Comparison of ENCODE assay signal across 11 cellular contexts in genomic region chr10:30682377-30683199, GRCh38. TPM values are rescaled to one million over a fixed set of nuclear protein-coding genes. Genes with fewer than 3 reads are reported as not detected.
DNase-seq lines count a peak whose midpoint lies in the region; ATAC-seq, FAIRE-seq and TF ChIP-seq lines count a peak whose summit lies in the region.
"Not testable (repeated sequence)": the region's sequence is repeated elsewhere in the genome, so short reads cannot be mapped to it uniquely, and the experiment has no call there.
"Had no signal": no experiment of that assay in that cellular context is flagged by ENCODE, and none has a peak within 500 bp of the region (broad histone marks: within the 10 kb centered on the region; RNA-seq: fewer than 3 reads in every experiment).

No MANE protein-coding gene starts in this region.

- 3% methylated on average over 9 of the region's 9 CpGs for WGBS in K562 (ENCODE audit: insufficient coverage, low coverage, missing lambda C conversion rate)

- not testable (repeated sequence) for H3K9me3 ChIP-seq in CD8-positive, alpha-beta T cell (ENCODE audit: low read length); K562 (replicated peaks; ENCODE audit: control insufficient read depth, insufficient read depth, low read depth, low read length); gastrocnemius medialis

- H3K4me3 Mint-ChIP-seq in CD8-positive, alpha-beta T cell; T-helper 1 cell treated with Interleukin-12 subunit alpha and Interleukin-12 subunit beta and Interleukin-4 antibody, amounts not matched to agents 30 μg/mL and 1 μg/mL, for 36 hours: not testable (repeated sequence)

- TF ChIP-seq EP300 in K562 (IDR thresholded peaks at IDR 0.05; ENCODE audit: low read length) = peak; percentile 57

- H3K79me2 ChIP-seq in K562 (ENCODE audit: control insufficient read depth, insufficient read depth, low read length) = not testable (repeated sequence)

- H3K4me1 ChIP-seq in CD8-positive, alpha-beta T cell (ENCODE audit: insufficient read depth, low read length); K562 (replicated peaks in 1 of 2; ENCODE audit: control insufficient read depth in 2 of 2, insufficient read depth in 2 of 2, low read length in 2 of 2); gastrocnemius medialis: not testable (repeated sequence)

- H3K27ac Mint-ChIP-seq in CD8-positive, alpha-beta T cell = not testable (repeated sequence)
- peak overlapping the region; percentile 47 for H3K27ac Mint-ChIP-seq in T-helper 1 cell treated with Interleukin-12 subunit alpha and Interleukin-12 subunit beta and Interleukin-4 antibody, amounts not matched to agents 30 μg/mL and 1 μg/mL, for 36 hours

- H3K9me3 Mint-ChIP-seq in CD8-positive, alpha-beta T cell = not testable (repeated sequence)
- H3K9me3 Mint-ChIP-seq in T-helper 1 cell treated with Interleukin-12 subunit alpha and Interleukin-12 subunit beta and Interleukin-4 antibody, amounts not matched to agents 30 μg/mL and 1 μg/mL, for 36 hours = peaks cover 15% of the 10 kb centered on the region

- not testable (repeated sequence) for H4K20me1 ChIP-seq in K562 (replicated peaks; ENCODE audit: control insufficient read depth, insufficient read depth, low read length)

- intact Hi-C loops in CD8-positive, alpha-beta T cell (cut with DNase I, micrococcal nuclease) = loop anchor here in 1 of 2 experiments (10.0 kb wide), 1 partner anchor 102 kb away; no protein-coding TSS in a partner anchor
- intact Hi-C loops in K562 (cut with micrococcal nuclease); gastrocnemius medialis (cut with DNase I; ENCODE audit: low total_unique reads): not testable (repeated sequence)

- CTCF ChIA-PET in CD8-positive, alpha-beta T cell (lab: Charles Lee) = interaction anchor here (2.0 to 2.2 kb wide), 2 partner anchors 12 kb away, joined by 6 to 16 read pairs; no protein-coding TSS in a partner anchor
- CTCF ChIA-PET in K562 (lab: Yijun Ruan, JAX; ENCODE audit: low intra/inter-chr PET ratio) = not testable (repeated sequence)

- H3K4me2 ChIP-seq in K562 (ENCODE audit: insufficient read depth, low read length) = not testable (repeated sequence)

- not testable (repeated sequence) for H2AFZ ChIP-seq in K562 (ENCODE audit: low read depth, low read length)

- TF ChIP-seq CTCF in CD8-positive, alpha-beta T cell (IDR thresholded peaks at IDR 0.05); K562 (IDR thresholded peaks at IDR 0.05 in 2 of 3, conservative IDR thresholded peaks at IDR 0.05 in 1 of 3; ENCODE audit: insufficient read depth in 2 of 3, low read depth in 1 of 3, low read length in 3 of 3); gastrocnemius medialis (IDR thresholded peaks at IDR 0.05 in 4 of 5, conservative IDR thresholded peaks at IDR 0.05 in 1 of 5): not testable (repeated sequence)

- not testable (repeated sequence) for H3K4me1 Mint-ChIP-seq in CD8-positive, alpha-beta T cell (ENCODE audit: low read depth)
- H3K4me1 Mint-ChIP-seq in T-helper 1 cell treated with Interleukin-12 subunit alpha and Interleukin-12 subunit beta and Interleukin-4 antibody, amounts not matched to agents 30 μg/mL and 1 μg/mL, for 36 hours (ENCODE audit: low read depth) = peaks cover 27% of the 10 kb centered on the region

- in situ Hi-C loops in K562 (cut with MboI) = not testable (repeated sequence)
- in situ Hi-C loops in gastrocnemius medialis (cut with MboI; ENCODE audit: low sequenced_read_pairs in 4 of 4) = loop anchor here in 1 of 4 donors (10.0 kb wide), 1 partner anchor 1188 kb away; no protein-coding TSS in a partner anchor

- not testable (repeated sequence) for TF ChIP-seq POLR2A in K562 (conservative IDR thresholded peaks at IDR 0.05); gastrocnemius medialis (IDR thresholded peaks at IDR 0.05)

- TF ChIP-seq RAD21 in K562 (CRISPR knock-in tag; conservative IDR thresholded peaks at IDR 0.05 in 1 of 2, IDR thresholded peaks at IDR 0.05 in 1 of 2) = not testable (repeated sequence)

- FAIRE-seq in HTR-8/SVneo (lab: Jason Lieb, UNC) = not testable (repeated sequence)
- peak; percentile 90 for FAIRE-seq in K562 (lab: Jason Lieb, UNC)

- not testable (repeated sequence) for BruUV-seq in K562 (replicated peaks; lab: Mats Ljungman, UMichigan)

- H3K27ac ChIP-seq in CD8-positive, alpha-beta T cell (ENCODE audit: low read depth, low read length); K562 (ENCODE audit: extremely low read depth, low read depth, low read length); gastrocnemius medialis: not testable (repeated sequence)

- peak in 4 of 7 experiments; percentile 39 to 54 (median 46) for DNase-seq in CD8-positive, alpha-beta T cell
- peak; percentile 73 for DNase-seq in HTR-8/SVneo (ENCODE audit: insufficient read length, low spot score)
- DNase-seq in activated T-cell treated with anti-CD3 and anti-CD28 coated beads for 1 hour (ENCODE audit: low read depth) = peak; percentile 20
- DNase-seq in K562 (ENCODE audit: extremely low read depth in 1 of 4, low spot score in 3 of 4) = peak; percentile 65 to 82 (median 74)
- peak; percentile 53 for DNase-seq in foreskin melanocyte
- peak in 1 of 2 donors; percentile 36 for DNase-seq in gastrocnemius medialis
- DNase-seq in stimulated activated naive CD4-positive, alpha-beta T cell treated with Interleukin-2 at 50 U/mL for 16 hours (lab: John Stamatoyannopoulos, UW) = peak; percentile 84

- not testable (repeated sequence) for H3K9ac ChIP-seq in K562 (ENCODE audit: insufficient read depth in 1 of 2, low read depth in 2 of 2, low read length in 2 of 2)

- not testable (repeated sequence) for H3K9me1 ChIP-seq in K562 (ENCODE audit: control insufficient read depth, insufficient read depth, low read length)

- H3K36me3 Mint-ChIP-seq in CD8-positive, alpha-beta T cell; T-helper 1 cell treated with Interleukin-12 subunit alpha and Interleukin-12 subunit beta and Interleukin-4 antibody, amounts not matched to agents 30 μg/mL and 1 μg/mL, for 36 hours (ENCODE audit: low read depth): not testable (repeated sequence)

- not testable (repeated sequence) for H3K36me3 ChIP-seq in CD8-positive, alpha-beta T cell (ENCODE audit: insufficient read depth, low read length); K562 (ENCODE audit: control insufficient read depth, insufficient read depth, low read length); gastrocnemius medialis

- H3K4me3 ChIP-seq in CD8-positive, alpha-beta T cell (ENCODE audit: low read depth, low read length); K562; gastrocnemius medialis: not testable (repeated sequence)

- ATAC-seq in CD8-positive, alpha-beta T cell = peak; percentile 69
- peak; percentile 99 for ATAC-seq in K562
- peak; percentile 44 to 54 for ATAC-seq in gastrocnemius medialis

- not testable (repeated sequence) for H3K27me3 ChIP-seq in CD8-positive, alpha-beta T cell (ENCODE audit: insufficient read depth, low read length); K562 (ENCODE audit: control insufficient read depth in 2 of 2, insufficient read depth in 2 of 2, low read length in 2 of 2); gastrocnemius medialis

- POLR2A ChIA-PET in CD8-positive, alpha-beta T cell (lab: Charles Lee); K562 (lab: Yijun Ruan, JAX): not testable (repeated sequence)

- peaks cover 38% of the 10 kb centered on the region for H3K27me3 Mint-ChIP-seq in CD8-positive, alpha-beta T cell (ENCODE audit: low read depth)
- H3K27me3 Mint-ChIP-seq in T-helper 1 cell treated with Interleukin-12 subunit alpha and Interleukin-12 subunit beta and Interleukin-4 antibody, amounts not matched to agents 30 μg/mL and 1 μg/mL, for 36 hours (ENCODE audit: low read depth) = peaks cover 25% of the 10 kb centered on the region

TF ChIP-seq in K562, 482 proteins besides CTCF, POLR2A, EP300 and RAD21 (continues in another document):
- TF ChIP-seq C11orf30 (IDR thresholded peaks at IDR 0.05; ENCODE audit: low read depth) = peak; percentile 34; the same call in 1 of the 2 replicates
- TF ChIP-seq ARID1B (IDR thresholded peaks at IDR 0.05) = peak; percentile 91
- peak; percentile 89 for TF ChIP-seq FOXJ2 (tag; IDR thresholded peaks at IDR 0.05)

RNA-seq across cellular contexts. Expression of gene LYZL2, which starts 53.0 kb away (rescaled TPM):
- not detected for total RNA-seq in CD8-positive, alpha-beta T cell
- total RNA-seq in K562 (2011; cell fraction: chromatin; rRNA removed; ENCODE audit: low replicate concordance) = not detected in 2 replicates
- total RNA-seq in K562 (2011; cell fraction: nucleolus; rRNA removed) = not detected in 2 replicates
- not detected in 2 replicates for total RNA-seq in K562 (2011; cell fraction: nucleoplasm; rRNA removed)
- total RNA-seq in K562 (2014; rRNA removed) (not detected in 2 replicates), K562 (2014; rRNA removed; fragmentation: Illumina TruSeq; extraction: Trizol) (not detected in 2 replicates), K562 (2015; rRNA removed; fragmentation: Illumina TruSeq; extraction: Trizol) (not detected in 2 replicates), K562 (2021) (not detected in 2 replicates), gastrocnemius medialis (not detected)
- polyA plus RNA-seq in K562 (2011; rRNA removed) (not detected in 2 replicates), K562 (2014; fragmentation: Illumina TruSeq; extraction: Trizol) (not detected in 2 replicates), K562 (2014; fragmentation: Nextera tagmentation; extraction: Ambion mirVana) (not detected), K562 (2014; rRNA removed) (not detected in 2 replicates)
- not detected in 2 replicates for polyA plus RNA-seq in K562 (2011; cell fraction: cytosol; rRNA removed)
- polyA plus RNA-seq in K562 (2011; cell fraction: nucleus; rRNA removed) = not detected in 2 replicates
- not detected in 2 replicates for polyA plus RNA-seq in K562 (2012)
- polyA minus RNA-seq in K562 (2011; rRNA and poly(A)+ RNA removed) = not detected in 2 replicates
- not detected in 2 replicates for polyA minus RNA-seq in K562 (2011; cell fraction: cytosol; rRNA and poly(A)+ RNA removed)
- polyA minus RNA-seq in K562 (2011; cell fraction: nucleus; rRNA and poly(A)+ RNA removed) = not detected in 2 replicates
- total RNA-seq: esophagus muscularis mucosa, liver, SK-MEL-5 had no signal
- polyA plus RNA-seq: liver had no signal

Comparison
In these comparisons a context has a peak if more than half of its experiments do, and no peak if none do; other contexts are left out.
1. ATAC-seq: peak in every context shown above with its lines; median percentile 99 in K562; 69 in CD8-positive, alpha-beta T cell; 49 in gastrocnemius medialis.